Comparison of ENCODE assay signal across 24 cellular contexts in genomic region chr15:85439996-85440395, GRCh38. TPM values are rescaled to one million over a fixed set of nuclear protein-coding genes. Genes with fewer than 3 reads are reported as not detected.
DNase-seq lines count a peak whose midpoint lies in the region; ATAC-seq and TF ChIP-seq lines count a peak whose summit lies in the region.
"Had no signal": no experiment of that assay in that cellular context is flagged by ENCODE, and none has a peak within 500 bp of the region (broad histone marks: within the 10 kb centered on the region; RNA-seq: fewer than 3 reads in every experiment).

No MANE protein-coding gene starts in this region.

- POLR2A ChIA-PET in OCI-LY7 (lab: Charles Lee) = interaction anchor here (0.7 to 4.9 kb wide), 19 partner anchors 9 to 112 kb away, joined by 3 to 24 read pairs (median 6); partner anchors contain the start of gene AKAP13

- H3K27me3 ChIP-seq in left ventricle myocardium inferior (ENCODE audit: low read depth) (no peaks in the 10 kb centered on the region), right cardiac atrium (ENCODE audit: control insufficient read depth, insufficient read depth) (no peaks in the 10 kb centered on the region)
- H3K27me3 ChIP-seq: body of pancreas, hepatocyte, pancreas, thyroid gland had no signal

- H3K4me3 ChIP-seq in left ventricle myocardium inferior (no peak overlapping the region), right cardiac atrium (ENCODE audit: low read length) (no peak overlapping the region), OCI-LY7 (ENCODE audit: low read depth, low read length, poor library complexity, severe bottlenecking) (peak overlapping the region; percentile 28)
- H3K4me3 ChIP-seq: body of pancreas, coronary artery, HAP-1, hepatocyte, lung, pancreas, thyroid gland had no signal

- no peak overlapping the region for H3K4me3 Mint-ChIP-seq in stimulated activated memory B cell treated with anti-CD40 and anti-IgM and Interleukin-4, amounts not matched to agents 10 μg/mL and 1 μg/mL and 100 μg/mL, for 72 hours
- no peak overlapping the region for H3K4me3 Mint-ChIP-seq in T-helper 2 cell treated with Interferon-gamma antibody and Interleukin-4, amounts not matched to agents 5 μg/mL and 100 μg/mL, for 36 hours
- H3K4me3 Mint-ChIP-seq: activated CD8-positive, alpha-beta memory T cell treated with anti-CD3 and anti-CD28 coated beads, Interleukin-2, amount 10 ng/mL, durations not matched to agents 7 days and 5 days had no signal

- H3K36me3 ChIP-seq in left ventricle myocardium inferior = no peaks in the 10 kb centered on the region
- H3K36me3 ChIP-seq in OCI-LY7 (ENCODE audit: insufficient read depth, low read length) = no peaks in the 10 kb centered on the region
- H3K36me3 ChIP-seq: HAP-1, pancreas, thyroid gland had no signal

- TF ChIP-seq CTCF in left ventricle myocardium inferior (IDR thresholded peaks at IDR 0.05; ENCODE audit: borderline replicate concordance) = no peak
- TF ChIP-seq CTCF in OCI-LY7 (conservative IDR thresholded peaks at IDR 0.05; ENCODE audit: low read length) = no peak

- H3K9me3 Mint-ChIP-seq in stimulated activated memory B cell treated with anti-CD40 and anti-IgM and Interleukin-4, amounts not matched to agents 10 μg/mL and 1 μg/mL and 100 μg/mL, for 72 hours = no peaks in the 10 kb centered on the region
- no peaks in the 10 kb centered on the region for H3K9me3 Mint-ChIP-seq in T-helper 2 cell treated with Interferon-gamma antibody and Interleukin-4, amounts not matched to agents 5 μg/mL and 100 μg/mL, for 36 hours
- H3K9me3 Mint-ChIP-seq: activated T-helper 2 cell treated with anti-CD3 and anti-CD28 coated beads, Interferon-gamma antibody, Interleukin-2, Interleukin-4, amounts not matched to agents 10 μg/mL and 5 μg/mL and 100 μg/mL, durations not matched to agents 14 hours and 24 hours and 36 hours had no signal

- peak overlapping the region; percentile 70 for H3K4me2 ChIP-seq in OCI-LY7 (ENCODE audit: low read length)
- H3K4me2 ChIP-seq: hepatocyte had no signal

- H3K36me3 Mint-ChIP-seq in stimulated activated memory B cell treated with anti-CD40 and anti-IgM and Interleukin-4, amounts not matched to agents 10 μg/mL and 1 μg/mL and 100 μg/mL, for 72 hours = no peaks in the 10 kb centered on the region
- H3K36me3 Mint-ChIP-seq in T-helper 2 cell treated with Interferon-gamma antibody and Interleukin-4, amounts not matched to agents 5 μg/mL and 100 μg/mL, for 36 hours (ENCODE audit: low read depth) = peaks cover 2% of the 10 kb centered on the region

- H3K4me1 ChIP-seq in left ventricle myocardium inferior (peaks cover 51% of the 10 kb centered on the region), right cardiac atrium (ENCODE audit: control insufficient read depth, insufficient read depth, low read length) (no peaks in the 10 kb centered on the region), OCI-LY7 (ENCODE audit: insufficient read depth, low read length, poor library complexity, severe bottlenecking) (peaks cover 48% of the 10 kb centered on the region)

- intact Hi-C loops in left ventricle myocardium inferior (cut with micrococcal nuclease) = no loop called here
- intact Hi-C loops in right cardiac atrium (cut with DNase I) = no loop called here
- intact Hi-C loops in OCI-LY7 (cut with micrococcal nuclease; ENCODE audit: unreplicated experiment) = loop anchor here (5.0 kb wide), 1 partner anchor 33 kb away; no protein-coding TSS in a partner anchor

- DNase-seq in left ventricle myocardium inferior (no peak), right cardiac atrium (no peak), OCI-LY7 (ENCODE audit: low spot score) (no peak), HUDEP-2 (lab: John Stamatoyannopoulos, UW; ENCODE audit: unreplicated experiment in 76 of 76) (no peak)
- no peak for DNase-seq in T-helper 2 cell treated with Interferon-gamma antibody and Interleukin-4, amounts not matched to agents 5 μg/mL and 100 μg/mL, for 36 hours (ENCODE audit: low spot score)
- DNase-seq: activated CD8-positive, alpha-beta memory T cell treated with anti-CD3 and anti-CD28 coated beads, Interleukin-2, amount 10 ng/mL, durations not matched to agents 7 days and 5 days; body of pancreas; DND-41; Kasumi-1; NCI-H1092 treated with DMSO at 0.1 percent for 48 hours; NCI-H2029 treated with DMSO at 0.1 percent for 48 hours; NCI-H345; pancreas; thyroid gland had no signal

- H3K9me3 ChIP-seq in left ventricle myocardium inferior (replicated peaks) (no peaks in the 10 kb centered on the region), right cardiac atrium (ENCODE audit: control insufficient read depth, low read length) (no peaks in the 10 kb centered on the region), OCI-LY7 (ENCODE audit: low read length) (no peaks in the 10 kb centered on the region)
- H3K9me3 ChIP-seq: body of pancreas, HAP-1, pancreas, thyroid gland had no signal

- H3K79me2 ChIP-seq in OCI-LY7 (ENCODE audit: insufficient read depth, low read depth, low read length) = peaks cover 51% of the 10 kb centered on the region

- peaks cover 10% of the 10 kb centered on the region; the same call in 1 of the 2 replicates for H4K20me1 ChIP-seq in OCI-LY7 (ENCODE audit: insufficient read depth, low read length)

- peak overlapping the region; percentile 59 for H3K27ac ChIP-seq in left ventricle myocardium inferior (replicated peaks)
- H3K27ac ChIP-seq in right cardiac atrium (ENCODE audit: low read length) = no peak overlapping the region
- H3K27ac ChIP-seq in OCI-LY7 (ENCODE audit: low read depth, low read length, poor library complexity, severe bottlenecking) = peak overlapping the region; percentile 50
- H3K27ac ChIP-seq: body of pancreas, coronary artery, hepatocyte, pancreas, thyroid gland had no signal

- H3K27me3 Mint-ChIP-seq in stimulated activated memory B cell treated with anti-CD40 and anti-IgM and Interleukin-4, amounts not matched to agents 10 μg/mL and 1 μg/mL and 100 μg/mL, for 72 hours = no peaks in the 10 kb centered on the region
- H3K27me3 Mint-ChIP-seq in T-helper 2 cell treated with Interferon-gamma antibody and Interleukin-4, amounts not matched to agents 5 μg/mL and 100 μg/mL, for 36 hours (ENCODE audit: low read depth) = no peaks in the 10 kb centered on the region

- H3K27ac Mint-ChIP-seq in stimulated activated memory B cell treated with anti-CD40 and anti-IgM and Interleukin-4, amounts not matched to agents 10 μg/mL and 1 μg/mL and 100 μg/mL, for 72 hours = peak overlapping the region; percentile 73
- H3K27ac Mint-ChIP-seq in T-helper 2 cell treated with Interferon-gamma antibody and Interleukin-4, amounts not matched to agents 5 μg/mL and 100 μg/mL, for 36 hours = no peak overlapping the region
- H3K27ac Mint-ChIP-seq: activated CD8-positive, alpha-beta memory T cell treated with anti-CD3 and anti-CD28 coated beads, Interleukin-2, amount 10 ng/mL, durations not matched to agents 7 days and 5 days; activated T-helper 2 cell treated with anti-CD3 and anti-CD28 coated beads, Interferon-gamma antibody, Interleukin-2, Interleukin-4, amounts not matched to agents 10 μg/mL and 5 μg/mL and 100 μg/mL, durations not matched to agents 14 hours and 24 hours and 36 hours had no signal

- no peak overlapping the region for H2AFZ ChIP-seq in OCI-LY7 (ENCODE audit: low read length)
- H2AFZ ChIP-seq: hepatocyte had no signal

- BruUV-seq in OCI-LY7 (replicated peaks; lab: Mats Ljungman, UMichigan) = no TSS peak

- no peaks in the 10 kb centered on the region for H3K9me2 ChIP-seq in OCI-LY7 (ENCODE audit: insufficient read depth, low read length)

- H3K4me1 Mint-ChIP-seq in stimulated activated memory B cell treated with anti-CD40 and anti-IgM and Interleukin-4, amounts not matched to agents 10 μg/mL and 1 μg/mL and 100 μg/mL, for 72 hours = peaks cover 46% of the 10 kb centered on the region
- peaks cover 27% of the 10 kb centered on the region for H3K4me1 Mint-ChIP-seq in T-helper 2 cell treated with Interferon-gamma antibody and Interleukin-4, amounts not matched to agents 5 μg/mL and 100 μg/mL, for 36 hours (ENCODE audit: low read depth)

- CTCF ChIA-PET in OCI-LY7 (lab: Charles Lee; ENCODE audit: unreplicated experiment) = interaction anchor here (0.8 kb wide), 1 partner anchor 39 kb away, joined by 4 read pairs; no protein-coding TSS in a partner anchor

- ATAC-seq in right cardiac atrium = no peak
- ATAC-seq in esophagus mucosa = peak; percentile 74
- ATAC-seq in stimulated activated memory B cell treated with anti-CD40 and anti-IgM and Interleukin-4, amounts not matched to agents 10 μg/mL and 1 μg/mL and 100 μg/mL, for 72 hours = no peak
- no peak for ATAC-seq in GM21825 (IDR thresholded peaks at IDR 0.05; ENCODE audit: unreplicated experiment)
- ATAC-seq: activated CD8-positive, alpha-beta memory T cell treated with anti-CD3 and anti-CD28 coated beads, Interleukin-2, amount 10 ng/mL, durations not matched to agents 7 days and 5 days; body of pancreas; pancreas; sciatic nerve; SK-N-SH treated with all-trans-retinoic acid at 6 μM for 48 hours had no signal

RNA-seq across cellular contexts. Expression of gene AKAP13, which starts 59.6 kb away (rescaled TPM):
- total RNA-seq in left ventricle myocardium inferior (331 TPM), right cardiac atrium (100 to 1,000 TPM; 250 to 348 (median 260) TPM), OCI-LY7 (2022) (250 and 261 TPM in 2 replicates), esophagus mucosa (84.9 TPM)
- polyA plus RNA-seq in right cardiac atrium = 104 TPM
- 124 and 140 TPM in 2 replicates for total RNA-seq in OCI-LY7 (2014; rRNA removed; shearing (Covaris generic))
